Comparison of ENCODE assay signal across 17 cellular contexts in the genomic region with DNA sequence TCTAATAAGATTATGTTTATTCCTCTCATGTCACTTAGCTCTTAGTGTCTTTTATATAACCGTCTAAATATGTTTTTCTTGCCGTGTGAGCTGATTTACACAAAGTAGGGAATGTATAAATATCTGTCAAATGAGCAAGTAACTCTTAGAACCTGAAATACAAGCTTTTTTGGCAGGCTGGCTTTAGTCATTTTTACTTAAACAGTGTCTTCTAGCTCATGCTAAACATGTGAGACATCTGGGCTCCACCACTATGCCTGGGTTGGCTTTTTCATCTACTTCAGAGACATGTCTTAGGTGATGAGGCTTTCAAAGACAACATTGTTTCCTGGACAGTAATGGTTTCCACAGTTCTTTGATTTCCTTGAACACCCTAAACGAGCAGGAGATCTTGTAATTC.
"Had no signal": no experiment of that assay in that cellular context is flagged by ENCODE, and none has a peak within 500 bp of the region (broad histone marks: within the 10 kb centered on the region; RNA-seq: fewer than 3 reads in every experiment).

No MANE protein-coding gene starts in this region.

- H3K36me3 ChIP-seq: neutrophil, right lobe of liver, transverse colon had no signal

- H3K4me1 Mint-ChIP-seq: stimulated activated naive CD8-positive, alpha-beta T cell treated with anti-CD3 and anti-CD28 coated beads, Interleukin-15, amount 100 ng/mL, for 72 hours had no signal

- H3K36me3 Mint-ChIP-seq: naive thymus-derived CD8-positive, alpha-beta T cell; stimulated activated naive B cell treated with anti-CD40 and anti-IgM and Interleukin-4, amounts not matched to agents 10 μg/mL and 1 μg/mL and 100 μg/mL, for 72 hours had no signal

- H3K4me3 ChIP-seq: hepatocyte, mucosa of descending colon, psoas muscle, right lobe of liver, testis, transverse colon had no signal

- H3K27ac ChIP-seq: foreskin keratinocyte, hepatocyte, neutrophil, psoas muscle, right lobe of liver, testis, transverse colon had no signal

- H3K9me3 Mint-ChIP-seq: dendritic cell treated with granulocyte-macrophage colony-stimulating factor and Interleukin-4, amounts not matched to agents 40 ng/mL and 50 ng/mL, for 4 days; effector memory CD8-positive, alpha-beta T cell; naive thymus-derived CD8-positive, alpha-beta T cell; stimulated activated naive B cell treated with anti-CD40 and anti-IgM and Interleukin-4, amounts not matched to agents 10 μg/mL and 1 μg/mL and 100 μg/mL, for 72 hours; stimulated activated naive CD8-positive, alpha-beta T cell treated with anti-CD3 and anti-CD28 coated beads, Interleukin-15, amount 100 ng/mL, for 72 hours had no signal

- H3K9me3 ChIP-seq: mucosa of descending colon, neutrophil, psoas muscle, right lobe of liver, testis, transverse colon had no signal

- H2AFZ ChIP-seq: hepatocyte had no signal

- H3K27me3 Mint-ChIP-seq: dendritic cell treated with granulocyte-macrophage colony-stimulating factor and Interleukin-4, amounts not matched to agents 40 ng/mL and 50 ng/mL, for 4 days; effector memory CD8-positive, alpha-beta T cell; stimulated activated naive B cell treated with anti-CD40 and anti-IgM and Interleukin-4, amounts not matched to agents 10 μg/mL and 1 μg/mL and 100 μg/mL, for 72 hours; stimulated activated naive CD8-positive, alpha-beta T cell treated with anti-CD3 and anti-CD28 coated beads, Interleukin-15, amount 100 ng/mL, for 72 hours had no signal

- H3K79me2 ChIP-seq: hepatocyte had no signal

- ATAC-seq: effector memory CD8-positive, alpha-beta T cell; foreskin keratinocyte; left colon; mucosa of descending colon; naive thymus-derived CD8-positive, alpha-beta T cell; psoas muscle; stimulated activated naive B cell treated with anti-CD40 and anti-IgM and Interleukin-4, amounts not matched to agents 10 μg/mL and 1 μg/mL and 100 μg/mL, for 72 hours; stimulated activated naive CD8-positive, alpha-beta T cell treated with anti-CD3 and anti-CD28 coated beads, Interleukin-15, amount 100 ng/mL, for 72 hours had no signal

- H3K27me3 ChIP-seq: foreskin keratinocyte, hepatocyte, neutrophil, right lobe of liver, testis, transverse colon had no signal

- DNase-seq: effector memory CD8-positive, alpha-beta T cell; erythroblast; left colon; mucosa of descending colon; naive thymus-derived CD8-positive, alpha-beta T cell; psoas muscle; right lobe of liver; stimulated activated CD4-positive, alpha-beta T cell treated with anti-CD3 and anti-CD28 coated beads, Interleukin-2, amount 100 ng/mL, for 24 hours; stimulated activated CD4-positive, alpha-beta T cell treated with anti-CD3 and anti-CD28 coated beads, Interleukin-4, amount 100 ng/mL, for 4 hours; stimulated activated naive B cell treated with anti-CD40 and anti-IgM and Interleukin-4, amounts not matched to agents 10 μg/mL and 1 μg/mL and 100 μg/mL, for 72 hours; stimulated activated naive CD8-positive, alpha-beta T cell treated with anti-CD3 and anti-CD28 coated beads, Interleukin-15, amount 100 ng/mL, for 72 hours; testis; transverse colon had no signal

- H3K27ac Mint-ChIP-seq: dendritic cell treated with granulocyte-macrophage colony-stimulating factor and Interleukin-4, amounts not matched to agents 40 ng/mL and 50 ng/mL, for 4 days; effector memory CD8-positive, alpha-beta T cell; naive thymus-derived CD8-positive, alpha-beta T cell; stimulated activated naive B cell treated with anti-CD40 and anti-IgM and Interleukin-4, amounts not matched to agents 10 μg/mL and 1 μg/mL and 100 μg/mL, for 72 hours; stimulated activated naive CD8-positive, alpha-beta T cell treated with anti-CD3 and anti-CD28 coated beads, Interleukin-15, amount 100 ng/mL, for 72 hours had no signal

- H3K4me2 ChIP-seq: hepatocyte had no signal

- H3K4me3 Mint-ChIP-seq: dendritic cell treated with granulocyte-macrophage colony-stimulating factor and Interleukin-4, amounts not matched to agents 40 ng/mL and 50 ng/mL, for 4 days; effector memory CD8-positive, alpha-beta T cell; naive thymus-derived CD8-positive, alpha-beta T cell; stimulated activated naive B cell treated with anti-CD40 and anti-IgM and Interleukin-4, amounts not matched to agents 10 μg/mL and 1 μg/mL and 100 μg/mL, for 72 hours; stimulated activated naive CD8-positive, alpha-beta T cell treated with anti-CD3 and anti-CD28 coated beads, Interleukin-15, amount 100 ng/mL, for 72 hours had no signal

- H3K4me1 ChIP-seq: foreskin keratinocyte, testis had no signal
